Comparison of ENCODE assay signal across 7 cellular contexts in the genomic region with DNA sequence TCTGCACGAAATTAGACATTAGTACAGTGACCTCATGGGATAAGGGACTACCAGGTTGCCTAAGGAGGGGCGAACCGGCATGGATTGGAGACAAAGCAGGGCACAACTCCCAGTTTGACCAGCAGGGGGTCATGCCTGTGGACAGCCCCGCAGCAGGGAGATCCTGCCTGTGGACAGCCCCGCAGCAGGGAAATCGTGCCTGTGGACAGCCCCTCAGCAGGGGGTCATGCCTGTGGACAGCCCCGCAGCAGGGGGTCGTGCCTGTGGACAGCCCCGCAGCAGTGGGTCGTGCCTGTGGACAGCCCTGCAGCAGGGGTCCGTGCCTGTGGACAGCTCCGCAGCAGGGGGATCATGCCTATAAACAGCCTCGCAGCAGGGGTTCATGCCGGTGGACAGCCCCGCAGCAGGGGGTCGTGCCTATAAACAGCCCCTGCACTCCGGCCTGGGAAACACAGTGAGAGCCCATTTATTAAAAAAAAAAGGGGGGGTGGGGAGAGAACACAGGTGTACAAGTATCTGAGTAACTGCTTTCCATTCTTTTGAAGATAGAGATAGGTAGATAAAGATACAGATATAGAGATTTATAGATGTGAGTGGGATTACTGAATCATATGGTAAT.
DNase-seq lines count a peak whose midpoint lies in the region; ATAC-seq and TF ChIP-seq lines count a peak whose summit lies in the region.
"Not testable (repeated sequence)": the region's sequence is repeated elsewhere in the genome, so short reads cannot be mapped to it uniquely, and the experiment has no call there.

No MANE protein-coding gene starts in this region.

- not testable (repeated sequence) for H2BK12ac ChIP-seq in neuronal stem cell (ENCODE audit: low read length)

- H2BK5ac ChIP-seq in neuronal stem cell (ENCODE audit: low read length) = not testable (repeated sequence)

- peaks cover 48% of the 10 kb centered on the region for H3K27me3 Mint-ChIP-seq in GM23338 (ENCODE audit: insufficient read depth, low read depth, poor library complexity)

- H3K36me3 ChIP-seq in DND-41 (ENCODE audit: insufficient read depth, low read length); GM23338 (ENCODE audit: insufficient read depth); Panc1 (ENCODE audit: control insufficient read depth, insufficient read depth, low read length); esophagus muscularis mucosa; neuronal stem cell (replicated peaks in 1 of 2; ENCODE audit: control insufficient read depth in 2 of 2, insufficient read depth in 2 of 2, low read length in 2 of 2): not testable (repeated sequence)

- not testable (repeated sequence) for H3K79me2 ChIP-seq in DND-41 (ENCODE audit: insufficient read depth, low read length); GM23338 (replicated peaks; ENCODE audit: insufficient read depth)

- not testable (repeated sequence) for H3K27ac Mint-ChIP-seq in GM23338

- H3K79me1 ChIP-seq in neuronal stem cell (ENCODE audit: low read depth, low read length) = not testable (repeated sequence)

- DNase-seq in DND-41; Panc1 (ENCODE audit: low read depth, low spot score); neuronal stem cell (ENCODE audit: low spot score): not testable (repeated sequence)
- DNase-seq in GM23338 (ENCODE audit: low spot score) (peak; percentile 11), brain pericyte (ENCODE audit: low read depth, low spot score) (peak; percentile 53), esophagus muscularis mucosa (ENCODE audit: extremely low spot score) (peak; percentile 66)

- not testable (repeated sequence) for ATAC-seq in DND-41 (ENCODE audit: insufficient read depth, low read depth); GM23338; Panc1

- H4K91ac ChIP-seq in neuronal stem cell (ENCODE audit: low read depth, low read length, poor library complexity) = not testable (repeated sequence)

- WGBS in esophagus muscularis mucosa = 93% methylated on average over 17 of the region's 17 CpGs
- WGBS in neuronal stem cell (ENCODE audit: extremely low coverage in 2 of 2, insufficient read length in 2 of 2, insufficient replicate concordance in 1 of 2), 2 donors = no CpG with 5 or more reads among the region's 17 CpGs

- not testable (repeated sequence) for H3K27ac ChIP-seq in DND-41 (ENCODE audit: low read length); GM23338 (ENCODE audit: low read depth); Panc1 (ENCODE audit: low read length); esophagus muscularis mucosa (replicated peaks in 1 of 4); neuronal stem cell (replicated peaks; ENCODE audit: low read length)

- TF ChIP-seq EP300 in Ishikawa (IDR thresholded peaks at IDR 0.05; ENCODE audit: borderline replicate concordance) = peak; percentile 99
- not testable (repeated sequence) for TF ChIP-seq EP300 in esophagus muscularis mucosa (IDR thresholded peaks at IDR 0.05)

- H3K4ac ChIP-seq in neuronal stem cell (ENCODE audit: low read length) = not testable (repeated sequence)

- H2AK5ac ChIP-seq in neuronal stem cell (ENCODE audit: low read depth, low read length) = not testable (repeated sequence)

- H3K9me3 Mint-ChIP-seq in GM23338 = peaks cover 56% of the 10 kb centered on the region

- not testable (repeated sequence) for H3K18ac ChIP-seq in neuronal stem cell (ENCODE audit: low read length)

- in situ Hi-C loops in Panc1 (cut with HindIII; ENCODE audit: low pct_unique_long_range_greater_than_20kb, low sequenced_read_pairs) = not testable (repeated sequence)

- peak overlapping the region; percentile 75 for H3K23ac ChIP-seq in neuronal stem cell (ENCODE audit: low read depth, low read length, poor library complexity)

- H3K36me3 Mint-ChIP-seq in GM23338 (ENCODE audit: low read depth) = peaks cover 16% of the 10 kb centered on the region; the same call in 2 of the 3 replicates

- not testable (repeated sequence) for H3K14ac ChIP-seq in neuronal stem cell (ENCODE audit: low read length)

- not testable (repeated sequence) for H3K27me3 ChIP-seq in DND-41 (ENCODE audit: insufficient read depth, low read length, poor library complexity); Panc1 (ENCODE audit: control insufficient read depth, insufficient read depth, low read length); esophagus muscularis mucosa; neuronal stem cell (ENCODE audit: control insufficient read depth in 3 of 3, insufficient read depth in 3 of 3, low read depth in 1 of 3, low read length in 3 of 3)
- peaks cover 85% of the 10 kb centered on the region for H3K27me3 ChIP-seq in GM23338 (ENCODE audit: insufficient read depth)

- H3K4me2 ChIP-seq in DND-41 (ENCODE audit: insufficient read depth, low read length); GM23338; neuronal stem cell (ENCODE audit: insufficient read depth, low read length, poor library complexity, severe bottlenecking): not testable (repeated sequence)

- not testable (repeated sequence) for H3F3A ChIP-seq in GM23338 (replicated peaks; ENCODE audit: low read depth)

- H3K9ac ChIP-seq in DND-41 (ENCODE audit: low read depth, low read length); neuronal stem cell (ENCODE audit: low read depth, low read length, poor library complexity): not testable (repeated sequence)

- not testable (repeated sequence) for H3K4me1 ChIP-seq in DND-41 (ENCODE audit: insufficient read depth, low read length); GM23338 (ENCODE audit: insufficient read depth); Panc1 (ENCODE audit: control insufficient read depth, insufficient read depth, low read length); esophagus muscularis mucosa; neuronal stem cell (ENCODE audit: control insufficient read depth in 2 of 2, insufficient read depth in 1 of 2, low read depth in 1 of 2, low read length in 2 of 2)

- TF ChIP-seq RAD21 in Ishikawa (IDR thresholded peaks at IDR 0.05; ENCODE audit: low read depth) = 0 out of 2 replicates have a peak, but pooled peaks have one; percentile 13

- TF ChIP-seq CTCF in DND-41 (IDR thresholded peaks at IDR 0.05; ENCODE audit: borderline replicate concordance, extremely low read depth, low read length, poor library complexity, severe bottlenecking) = peak; percentile 20
- peak in 1 of 2 experiments; percentile 39; a peak in 2 of 4 replicates for TF ChIP-seq CTCF in GM23338 (conservative IDR thresholded peaks at IDR 0.05; ENCODE audit: low read depth in 2 of 2)
- TF ChIP-seq CTCF in Panc1 (IDR thresholded peaks at IDR 0.05) = peak; percentile 34
- TF ChIP-seq CTCF in esophagus muscularis mucosa (IDR thresholded peaks at IDR 0.05) = not testable (repeated sequence)

- not testable (repeated sequence) for H3K4me3 ChIP-seq in DND-41 (ENCODE audit: low read depth in 1 of 2, low read length in 2 of 2); GM23338; Panc1 (ENCODE audit: low read depth in 2 of 2, low read length in 2 of 2); esophagus muscularis mucosa
- peak overlapping the region in 1 of 2 donors; percentile 1 for H3K4me3 ChIP-seq in neuronal stem cell (ENCODE audit: low read length in 2 of 2)

- intact Hi-C loops in Panc1 (cut with micrococcal nuclease; ENCODE audit: unreplicated experiment); esophagus muscularis mucosa (cut with DNase I): not testable (repeated sequence)

- POLR2A ChIA-PET in Panc1 (lab: Charles Lee) = not testable (repeated sequence)

- H4K20me1 ChIP-seq in DND-41 (ENCODE audit: insufficient read depth, low read length); GM23338 (replicated peaks; ENCODE audit: insufficient read depth): not testable (repeated sequence)

- BruUV-seq in Panc1 (replicated peaks; lab: Mats Ljungman, UMichigan) = not testable (repeated sequence)

- H3K9me3 ChIP-seq in DND-41 (ENCODE audit: insufficient read depth, low read length, severe bottlenecking); Panc1 (ENCODE audit: control insufficient read depth, insufficient read depth, low read depth, low read length); esophagus muscularis mucosa; neuronal stem cell (replicated peaks in 1 of 2; ENCODE audit: control insufficient read depth in 2 of 2, insufficient read depth in 1 of 2, low read depth in 1 of 2, low read length in 2 of 2): not testable (repeated sequence)

- CTCF ChIA-PET in Panc1 (lab: Charles Lee) = not testable (repeated sequence)

- not testable (repeated sequence) for H2BK15ac ChIP-seq in neuronal stem cell (ENCODE audit: low read length)

- not testable (repeated sequence) for H4K8ac ChIP-seq in neuronal stem cell (ENCODE audit: low read depth, low read length)

- H3K9me2 ChIP-seq in GM23338 (ENCODE audit: insufficient read depth) = not testable (repeated sequence)

- not testable (repeated sequence) for H3K4me3 Mint-ChIP-seq in GM23338

- H3K4me1 Mint-ChIP-seq in GM23338 = not testable (repeated sequence)

- TF ChIP-seq POLR2A in esophagus muscularis mucosa (IDR thresholded peaks at IDR 0.05; ENCODE audit: low read depth) = not testable (repeated sequence)

- H2AFZ ChIP-seq in DND-41 (ENCODE audit: low read depth, low read length); GM23338; neuronal stem cell (ENCODE audit: low read length): not testable (repeated sequence)

- not testable (repeated sequence) for H2BK120ac ChIP-seq in neuronal stem cell (ENCODE audit: low read depth, low read length)

TF ChIP-seq in Ishikawa, 13 proteins besides CTCF, POLR2A, EP300 and RAD21 (continues in another document):
- peak; percentile 96 for TF ChIP-seq NFIC (IDR thresholded peaks at IDR 0.05)
- TF ChIP-seq TEAD4 (IDR thresholded peaks at IDR 0.05) = peak; percentile 100
- peak; percentile 21; the same call in 1 of the 2 replicates for TF ChIP-seq YY1 (IDR thresholded peaks at IDR 0.05; ENCODE audit: low read depth)
- TF ChIP-seq ZBTB7A (IDR thresholded peaks at IDR 0.05; ENCODE audit: low read depth) = peak; percentile 93
- TF ChIP-seq, protein P1, sequence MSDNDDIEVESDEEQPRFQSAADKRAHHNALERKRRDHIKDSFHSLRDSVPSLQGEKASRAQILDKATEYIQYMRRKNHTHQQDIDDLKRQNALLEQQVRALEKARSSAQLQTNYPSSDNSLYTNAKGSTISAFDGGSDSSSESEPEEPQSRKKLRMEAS (IDR thresholded peaks at IDR 0.05) = peak; percentile 77
- TF ChIP-seq TCF12 (IDR thresholded peaks at IDR 0.05; ENCODE audit: low read depth) = peak; percentile 100
- TF ChIP-seq CEBPB (IDR thresholded peaks at IDR 0.05) = peak; percentile 85; the same call in 1 of the 2 replicates
